ENCODE assay signal across 16 cellular contexts in genomic region chr13:102856603-102857002, GRCh38. TPM values are rescaled to one million over a fixed set of nuclear protein-coding genes. Genes with fewer than 3 reads are reported as not detected.
DNase-seq lines count a peak whose midpoint lies in the region; ATAC-seq, FAIRE-seq and TF ChIP-seq lines count a peak whose summit lies in the region.
"Had no signal": no experiment of that assay in that cellular context is flagged by ENCODE, and none has a peak within 500 bp of the region (broad histone marks: within the 10 kb centered on the region; RNA-seq: fewer than 3 reads in every experiment).

No MANE protein-coding gene starts in this region.

- H3K27me3 ChIP-seq in right atrium auricular region (no peaks in the 10 kb centered on the region), astrocyte (ENCODE audit: insufficient read depth, low read length) (no peaks in the 10 kb centered on the region), left ventricle myocardium inferior (ENCODE audit: low read depth) (no peaks in the 10 kb centered on the region), stomach (no peaks in the 10 kb centered on the region), ovary (no peaks in the 10 kb centered on the region)
- H3K27me3 ChIP-seq: SJSA1 had no signal

- H3K9ac ChIP-seq in astrocyte (ENCODE audit: low read length), result no peak overlapping the region

- H3K4me3 ChIP-seq in right atrium auricular region (no peak overlapping the region), astrocyte (ENCODE audit: insufficient read depth, low read depth, low read length) (no peak overlapping the region), left ventricle myocardium inferior (no peak overlapping the region), stomach (no peak overlapping the region), ovary (no peak overlapping the region)
- H3K4me3 ChIP-seq: SJSA1 had no signal

- peaks cover 2% of the 10 kb centered on the region for H3K79me2 ChIP-seq in astrocyte (ENCODE audit: insufficient read depth, low read length)

- ATAC-seq in Right ventricle myocardium inferior (peak; percentile 85), GM21576 (IDR thresholded peaks at IDR 0.05; ENCODE audit: unreplicated experiment) (no peak)
- ATAC-seq: HCT116 had no signal

- no peak overlapping the region for H3K4me3 Mint-ChIP-seq in astrocyte (ENCODE audit: unreplicated experiment)
- H3K4me3 Mint-ChIP-seq: activated CD4-positive, alpha-beta memory T cell treated with anti-CD3 and anti-CD28 coated beads, Interleukin-2, amount 10 ng/mL, durations not matched to agents 7 days and 5 days; activated T-helper 1 cell treated with anti-CD3 and anti-CD28 coated beads, Interleukin-12 subunit alpha, Interleukin-12 subunit beta, Interleukin-2, Interleukin-4 antibody, amounts not matched to agents 30 ng/mL and 10 ng/mL and 1 ng/mL, durations not matched to agents 14 hours and 24 hours and 36 hours; IgD-negative memory B cell had no signal

- TF ChIP-seq CTCF in right atrium auricular region (IDR thresholded peaks at IDR 0.05) (no peak), astrocyte (IDR thresholded peaks at IDR 0.05; ENCODE audit: insufficient read depth, low read depth, low read length) (no peak), left ventricle myocardium inferior (IDR thresholded peaks at IDR 0.05; ENCODE audit: borderline replicate concordance) (no peak), stomach (IDR thresholded peaks at IDR 0.05) (no peak), ovary (IDR thresholded peaks at IDR 0.05) (no peak)

- H3K4me1 ChIP-seq in right atrium auricular region, result peaks cover 0 to 13% of the 10 kb centered on the region in 2 donors
- H3K4me1 ChIP-seq in astrocyte (ENCODE audit: insufficient read depth, low read length), result no peaks in the 10 kb centered on the region
- H3K4me1 ChIP-seq in left ventricle myocardium inferior, result peaks cover 18% of the 10 kb centered on the region
- H3K4me1 ChIP-seq in stomach, result peaks cover 0 to 23% (median 8%) of the 10 kb centered on the region in 4 donors
- H3K4me1 ChIP-seq in ovary (ENCODE audit: insufficient read depth), result no peaks in the 10 kb centered on the region
- H3K4me1 ChIP-seq: SJSA1 had no signal

- H3K9me3 ChIP-seq in right atrium auricular region, result no peaks in the 10 kb centered on the region
- H3K9me3 ChIP-seq in astrocyte (ENCODE audit: insufficient read depth, low read depth, low read length), result no peaks in the 10 kb centered on the region
- no peaks in the 10 kb centered on the region for H3K9me3 ChIP-seq in left ventricle myocardium inferior (replicated peaks)
- no peaks in the 10 kb centered on the region for H3K9me3 ChIP-seq in stomach
- H3K9me3 ChIP-seq in ovary, result no peaks in the 10 kb centered on the region
- H3K9me3 ChIP-seq: SJSA1 had no signal

- FAIRE-seq in astrocyte (lab: Jason Lieb, UNC), result no peak

- H3K4me2 ChIP-seq in astrocyte (ENCODE audit: low read length), result no peak overlapping the region

- H2AFZ ChIP-seq in astrocyte (ENCODE audit: low read depth, low read length), result no peak overlapping the region

- peaks cover 2% of the 10 kb centered on the region for H3K4me1 Mint-ChIP-seq in astrocyte (ENCODE audit: low read depth, unreplicated experiment)

- H3K27ac Mint-ChIP-seq in astrocyte (ENCODE audit: unreplicated experiment), result no peak overlapping the region
- H3K27ac Mint-ChIP-seq: activated CD4-positive, alpha-beta memory T cell treated with anti-CD3 and anti-CD28 coated beads, Interleukin-2, amount 10 ng/mL, durations not matched to agents 7 days and 5 days; activated T-helper 1 cell treated with anti-CD3 and anti-CD28 coated beads, Interleukin-12 subunit alpha, Interleukin-12 subunit beta, Interleukin-2, Interleukin-4 antibody, amounts not matched to agents 30 ng/mL and 10 ng/mL and 1 ng/mL, durations not matched to agents 14 hours and 24 hours and 36 hours; IgD-negative memory B cell had no signal

- intact Hi-C loops in Right ventricle myocardium inferior (cut with DNase I), result no loop called here
- intact Hi-C loops in left ventricle myocardium inferior (cut with micrococcal nuclease), result no loop called here
- intact Hi-C loops in stomach (cut with DNase I; ENCODE audit: low total_unique reads), result no loop called here
- intact Hi-C loops in ovary (cut with DNase I), result no loop called here

- 30 to 45% (median 39%) methylated on average over 4 to 5 of the region's 5 CpGs for WGBS in stomach, 5 donors
- WGBS in ovary, 3 donors, result 55 to 56% (median 55%) methylated on average over 5 of the region's 5 CpGs

- DNase-seq in Right ventricle myocardium inferior (ENCODE audit: missing footprints) (peak; percentile 74), right atrium auricular region (ENCODE audit: low spot score) (no peak), astrocyte (ENCODE audit: low read depth) (peak; percentile 46), left ventricle myocardium inferior (peak; percentile 76), stomach (peak; percentile 48), T-helper 1 cell (no peak), ovary (no peak)
- DNase-seq: activated CD4-positive, alpha-beta memory T cell treated with anti-CD3 and anti-CD28 coated beads, Interleukin-2, amount 10 ng/mL, durations not matched to agents 7 days and 5 days; GF-D8; NCI-H1417; NCI-H226 had no signal

- H3K36me3 ChIP-seq in right atrium auricular region, result peaks cover 67% of the 10 kb centered on the region
- peaks cover 54% of the 10 kb centered on the region for H3K36me3 ChIP-seq in astrocyte (ENCODE audit: insufficient read depth, low read length)
- H3K36me3 ChIP-seq in left ventricle myocardium inferior, result peaks cover 87% of the 10 kb centered on the region
- peaks cover 44 to 95% (median 93%) of the 10 kb centered on the region in 4 donors for H3K36me3 ChIP-seq in stomach
- no peaks in the 10 kb centered on the region for H3K36me3 ChIP-seq in ovary

- TF ChIP-seq EP300 in stomach (IDR thresholded peaks at IDR 0.05), result no peak
- no peak for TF ChIP-seq EP300 in ovary (IDR thresholded peaks at IDR 0.05)

- H3K27ac ChIP-seq in right atrium auricular region, result no peak overlapping the region
- no peak overlapping the region for H3K27ac ChIP-seq in astrocyte (ENCODE audit: low read depth, low read length)
- H3K27ac ChIP-seq in left ventricle myocardium inferior (replicated peaks), result no peak overlapping the region
- H3K27ac ChIP-seq in stomach, result no peak overlapping the region
- H3K27ac ChIP-seq in ovary, result no peak overlapping the region
- H3K27ac ChIP-seq: SJSA1 had no signal

- H3K9me3 Mint-ChIP-seq in astrocyte (ENCODE audit: unreplicated experiment), result no peaks in the 10 kb centered on the region
- H3K9me3 Mint-ChIP-seq: activated CD4-positive, alpha-beta memory T cell treated with anti-CD3 and anti-CD28 coated beads, Interleukin-2, amount 10 ng/mL, durations not matched to agents 7 days and 5 days; activated T-helper 1 cell treated with anti-CD3 and anti-CD28 coated beads, Interleukin-12 subunit alpha, Interleukin-12 subunit beta, Interleukin-2, Interleukin-4 antibody, amounts not matched to agents 30 ng/mL and 10 ng/mL and 1 ng/mL, durations not matched to agents 14 hours and 24 hours and 36 hours; IgD-negative memory B cell had no signal

- TF ChIP-seq POLR2A in stomach (IDR thresholded peaks at IDR 0.05) (no peak), ovary (IDR thresholded peaks at IDR 0.05) (no peak)

- peaks cover 7% of the 10 kb centered on the region for H4K20me1 ChIP-seq in astrocyte (ENCODE audit: insufficient read depth, low read length)

- H3K27me3 Mint-ChIP-seq in astrocyte (ENCODE audit: low read depth, unreplicated experiment), result no peaks in the 10 kb centered on the region
- H3K27me3 Mint-ChIP-seq: activated CD4-positive, alpha-beta memory T cell treated with anti-CD3 and anti-CD28 coated beads, Interleukin-2, amount 10 ng/mL, durations not matched to agents 7 days and 5 days; IgD-negative memory B cell had no signal

- H3K36me3 Mint-ChIP-seq in astrocyte (ENCODE audit: low read depth, unreplicated experiment), result peaks cover 3% of the 10 kb centered on the region

RNA-seq across cellular contexts. Expression of gene ERCC5, which starts 10.8 kb away (rescaled TPM):
- 27.3 TPM for total RNA-seq in Right ventricle myocardium inferior
- total RNA-seq in right atrium auricular region, result 10 to 100 TPM; 38.2 to 40.0 TPM
- 42.9 and 51.4 TPM in 2 replicates for total RNA-seq in astrocyte
- total RNA-seq in left ventricle myocardium inferior, result 30.4 TPM
- 100 to 1,000 TPM in 3 of 5 donors, 10 to 100 TPM in 2; 42.9 to 348 (median 105) TPM for total RNA-seq in stomach
- 10 to 100 TPM; 36.7 to 61.2 (median 51.5) TPM for polyA plus RNA-seq in stomach
- 10 to 100 TPM; 38.4 to 65.2 (median 46.1) TPM for total RNA-seq in ovary
- polyA plus RNA-seq in ovary, result 10 to 100 TPM; 40.8 to 49.6 TPM

RNA-seq across cellular contexts. Expression of gene BIVM, which starts 57.7 kb away (rescaled TPM):
- total RNA-seq in Right ventricle myocardium inferior (32.4 TPM), right atrium auricular region (10 to 100 TPM; 20.2 to 38.9 TPM), astrocyte (13.3 and 18.7 TPM in 2 replicates), left ventricle myocardium inferior (37.5 TPM), stomach (10 to 100 TPM in 4 of 5 donors, 1 to 10 TPM in 1; 2.6 to 82.9 (median 23.6) TPM), ovary (10 to 100 TPM; 10.4 to 25.0 (median 21.9) TPM)
- polyA plus RNA-seq in stomach (10 to 100 TPM in 1 of 3 donors, 1 to 10 TPM in 2; 8.3 to 16.3 (median 8.8) TPM), ovary (10 to 100 TPM; 10.8 to 13.2 TPM)

RNA-seq across cellular contexts. Expression of gene POGLUT2, which starts 57.8 kb away (rescaled TPM):
- total RNA-seq in Right ventricle myocardium inferior (3.2 TPM), right atrium auricular region (1 to 10 TPM; 3.9 to 4.4 TPM), astrocyte (15.1 and 16.8 TPM in 2 replicates), left ventricle myocardium inferior (3.4 TPM), stomach (10 to 100 TPM in 2 of 5 donors, 1 to 10 TPM in 1, under 1 TPM in 1, not detected in 1; 0.58 to 48.2 (median 7.6) TPM), ovary (1 to 10 TPM; 4.5 to 8.1 (median 6.3) TPM)
- polyA plus RNA-seq in stomach (1 to 10 TPM; 1.6 to 2.2 (median 1.7) TPM), ovary (10 to 100 TPM in 1 of 2 donors, 1 to 10 TPM in 1; 8.3 to 13.0 TPM)

Comparison
In these comparisons a context has a peak if more than half of its experiments do, and no peak if none do; other contexts are left out.
1. DNase-seq: peak in Right ventricle myocardium inferior (single experiment), astrocyte (single experiment), left ventricle myocardium inferior (single experiment) and stomach (single experiment); none in right atrium auricular region (single experiment), T-helper 1 cell (0 of 5) and ovary (0 of 5).